In genomic region chr17:72619976-72620650, GRCh38 we compare ENCODE assay signal across 1 cellular context.
TF ChIP-seq lines count a peak whose summit lies in the region.

No MANE protein-coding gene starts in this region.

TF ChIP-seq in HepG2, 621 proteins besides CTCF, POLR2A, EP300 and RAD21 (continued from another document):
- TF ChIP-seq, protein P1, sequence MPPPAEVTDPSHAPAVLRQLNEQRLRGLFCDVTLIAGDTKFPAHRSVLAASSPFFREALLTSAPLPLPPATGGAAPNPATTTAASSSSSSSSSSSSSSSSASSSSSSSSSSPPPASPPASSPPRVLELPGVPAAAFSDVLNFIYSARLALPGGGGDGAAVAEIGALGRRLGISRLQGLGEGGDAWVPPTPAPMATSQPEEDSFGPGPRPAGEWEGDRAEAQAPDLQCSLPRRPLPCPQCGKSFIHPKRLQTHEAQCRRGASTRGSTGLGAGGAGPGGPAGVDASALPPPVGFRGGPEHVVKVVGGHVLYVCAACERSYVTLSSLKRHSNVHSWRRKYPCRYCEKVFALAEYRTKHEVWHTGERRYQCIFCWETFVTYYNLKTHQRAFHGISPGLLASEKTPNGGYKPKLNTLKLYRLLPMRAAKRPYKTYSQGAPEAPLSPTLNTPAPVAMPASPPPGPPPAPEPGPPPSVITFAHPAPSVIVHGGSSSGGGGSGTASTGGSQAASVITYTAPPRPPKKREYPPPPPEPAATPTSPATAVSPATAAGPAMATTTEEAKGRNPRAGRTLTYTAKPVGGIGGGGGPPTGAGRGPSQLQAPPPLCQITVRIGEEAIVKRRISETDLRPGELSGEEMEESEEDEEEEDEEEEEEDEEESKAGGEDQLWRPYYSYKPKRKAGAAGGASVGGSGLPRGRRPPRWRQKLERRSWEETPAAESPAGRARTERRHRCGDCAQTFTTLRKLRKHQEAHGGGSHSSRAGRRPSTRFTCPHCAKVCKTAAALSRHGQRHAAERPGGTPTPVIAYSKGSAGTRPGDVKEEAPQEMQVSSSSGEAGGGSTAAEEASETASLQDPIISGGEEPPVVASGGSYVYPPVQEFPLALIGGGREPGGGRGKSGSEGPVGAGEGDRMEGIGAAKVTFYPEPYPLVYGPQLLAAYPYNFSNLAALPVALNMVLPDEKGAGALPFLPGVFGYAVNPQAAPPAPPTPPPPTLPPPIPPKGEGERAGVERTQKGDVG (CRISPR knock-in tag; IDR thresholded peaks at IDR 0.05; ENCODE audit: borderline replicate concordance) = no peak
- TF ChIP-seq, protein P2, sequence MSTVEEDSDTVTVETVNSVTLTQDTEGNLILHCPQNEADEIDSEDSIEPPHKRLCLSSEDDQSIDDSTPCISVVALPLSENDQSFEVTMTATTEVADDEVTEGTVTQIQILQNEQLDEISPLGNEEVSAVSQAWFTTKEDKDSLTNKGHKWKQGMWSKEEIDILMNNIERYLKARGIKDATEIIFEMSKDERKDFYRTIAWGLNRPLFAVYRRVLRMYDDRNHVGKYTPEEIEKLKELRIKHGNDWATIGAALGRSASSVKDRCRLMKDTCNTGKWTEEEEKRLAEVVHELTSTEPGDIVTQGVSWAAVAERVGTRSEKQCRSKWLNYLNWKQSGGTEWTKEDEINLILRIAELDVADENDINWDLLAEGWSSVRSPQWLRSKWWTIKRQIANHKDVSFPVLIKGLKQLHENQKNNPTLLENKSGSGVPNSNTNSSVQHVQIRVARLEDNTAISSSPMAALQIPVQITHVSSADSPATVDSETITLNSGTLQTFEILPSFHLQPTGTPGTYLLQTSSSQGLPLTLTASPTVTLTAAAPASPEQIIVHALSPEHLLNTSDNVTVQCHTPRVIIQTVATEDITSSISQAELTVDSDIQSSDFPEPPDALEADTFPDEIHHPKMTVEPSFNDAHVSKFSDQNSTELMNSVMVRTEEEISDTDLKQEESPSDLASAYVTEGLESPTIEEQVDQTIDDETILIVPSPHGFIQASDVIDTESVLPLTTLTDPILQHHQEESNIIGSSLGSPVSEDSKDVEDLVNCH (CRISPR knock-in tag; IDR thresholded peaks at IDR 0.05) = no peak
- no peak for TF ChIP-seq ZNF672 (CRISPR knock-in tag; IDR thresholded peaks at IDR 0.05)
- TF ChIP-seq SYNCRIP (IDR thresholded peaks at IDR 0.05; ENCODE audit: insufficient read depth, low read depth, low read length) = no peak
- no peak for TF ChIP-seq KLF13 (CRISPR knock-in tag; IDR thresholded peaks at IDR 0.05)
- no peak for TF ChIP-seq ZNF30 (CRISPR knock-in tag; IDR thresholded peaks at IDR 0.05)
- TF ChIP-seq SOX6 (IDR thresholded peaks at IDR 0.05) = no peak
- 0 out of 2 replicates have a peak, but pooled peaks have one; percentile 14 for TF ChIP-seq SOX6 (CRISPR knock-in tag; IDR thresholded peaks at IDR 0.05)
- no peak for TF ChIP-seq ZSCAN30 (CRISPR knock-in tag; IDR thresholded peaks at IDR 0.05)
- TF ChIP-seq KLF16 (CRISPR knock-in tag; IDR thresholded peaks at IDR 0.05) = no peak
- no peak for TF ChIP-seq PLRG1 (conservative IDR thresholded peaks at IDR 0.05)
- no peak for TF ChIP-seq POLR2G (IDR thresholded peaks at IDR 0.05; ENCODE audit: low read depth, low read length)
- TF ChIP-seq FOSL2 (CRISPR knock-in tag; IDR thresholded peaks at IDR 0.05) = 0 out of 2 replicates have a peak, but pooled peaks have one; percentile 10
- no peak for TF ChIP-seq SUZ12 (IDR thresholded peaks at IDR 0.05; ENCODE audit: low read depth, low read length)
- 0 out of 2 replicates have a peak, but pooled peaks have one; percentile 2 for TF ChIP-seq HMG20A (CRISPR knock-in tag; IDR thresholded peaks at IDR 0.05; ENCODE audit: borderline replicate concordance)
- TF ChIP-seq SOX13 (IDR thresholded peaks at IDR 0.05) = no peak
- TF ChIP-seq SOX13 (CRISPR knock-in tag; conservative IDR thresholded peaks at IDR 0.05 in 1 of 2, IDR thresholded peaks at IDR 0.05 in 1 of 2) = peak in 1 of 2 experiments; percentile 22; a peak in 1 of 4 replicates
- no peak for TF ChIP-seq ZFY (CRISPR knock-in tag; IDR thresholded peaks at IDR 0.05)
- TF ChIP-seq FOXJ3 (CRISPR knock-in tag; IDR thresholded peaks at IDR 0.05; ENCODE audit: borderline replicate concordance) = no peak
- TF ChIP-seq, protein P3, sequence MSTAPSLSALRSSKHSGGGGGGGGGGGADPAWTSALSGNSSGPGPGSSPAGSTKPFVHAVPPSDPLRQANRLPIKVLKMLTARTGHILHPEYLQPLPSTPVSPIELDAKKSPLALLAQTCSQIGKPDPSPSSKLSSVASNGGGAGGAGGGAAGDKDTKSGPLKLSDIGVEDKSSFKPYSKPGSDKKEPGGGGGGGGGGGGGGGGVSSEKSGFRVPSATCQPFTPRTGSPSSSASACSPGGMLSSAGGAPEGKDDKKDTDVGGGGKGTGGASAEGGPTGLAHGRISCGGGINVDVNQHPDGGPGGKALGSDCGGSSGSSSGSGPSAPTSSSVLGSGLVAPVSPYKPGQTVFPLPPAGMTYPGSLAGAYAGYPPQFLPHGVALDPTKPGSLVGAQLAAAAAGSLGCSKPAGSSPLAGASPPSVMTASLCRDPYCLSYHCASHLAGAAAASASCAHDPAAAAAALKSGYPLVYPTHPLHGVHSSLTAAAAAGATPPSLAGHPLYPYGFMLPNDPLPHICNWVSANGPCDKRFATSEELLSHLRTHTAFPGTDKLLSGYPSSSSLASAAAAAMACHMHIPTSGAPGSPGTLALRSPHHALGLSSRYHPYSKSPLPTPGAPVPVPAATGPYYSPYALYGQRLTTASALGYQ (CRISPR knock-in tag; IDR thresholded peaks at IDR 0.05) = no peak
- no peak for TF ChIP-seq ZNF607 (CRISPR knock-in tag; IDR thresholded peaks at IDR 0.05; ENCODE audit: borderline replicate concordance)
- no peak for TF ChIP-seq SATB2 (CRISPR knock-in tag; IDR thresholded peaks at IDR 0.05)
- TF ChIP-seq NR3C1 (CRISPR knock-in tag; IDR thresholded peaks at IDR 0.05) = no peak
- no peak for TF ChIP-seq PAWR (CRISPR knock-in tag; IDR thresholded peaks at IDR 0.05; ENCODE audit: borderline replicate concordance)
- no peak for TF ChIP-seq HHEX (CRISPR knock-in tag; IDR thresholded peaks at IDR 0.05)
- TF ChIP-seq IRF2 (CRISPR knock-in tag; IDR thresholded peaks at IDR 0.05) = 0 out of 2 replicates have a peak, but pooled peaks have one; percentile 18
- TF ChIP-seq FOXA3 (CRISPR knock-in tag; IDR thresholded peaks at IDR 0.05) = peak; percentile 84
- no peak for TF ChIP-seq ZNF724P (CRISPR knock-in tag; IDR thresholded peaks at IDR 0.05; ENCODE audit: borderline replicate concordance)
- no peak for TF ChIP-seq CREM (IDR thresholded peaks at IDR 0.05)
- TF ChIP-seq CREM (CRISPR knock-in tag; IDR thresholded peaks at IDR 0.05) = no peak
- TF ChIP-seq GATAD2A (CRISPR knock-in tag; IDR thresholded peaks at IDR 0.05) = peak; percentile 43; the same call in 1 of the 2 replicates
- TF ChIP-seq ZNF709 (CRISPR knock-in tag; IDR thresholded peaks at IDR 0.05) = no peak
- no peak for TF ChIP-seq ZNF749 (CRISPR knock-in tag; IDR thresholded peaks at IDR 0.05; ENCODE audit: borderline replicate concordance)
- TF ChIP-seq SMAD9 (CRISPR knock-in tag; IDR thresholded peaks at IDR 0.05) = no peak
- TF ChIP-seq, protein P4, sequence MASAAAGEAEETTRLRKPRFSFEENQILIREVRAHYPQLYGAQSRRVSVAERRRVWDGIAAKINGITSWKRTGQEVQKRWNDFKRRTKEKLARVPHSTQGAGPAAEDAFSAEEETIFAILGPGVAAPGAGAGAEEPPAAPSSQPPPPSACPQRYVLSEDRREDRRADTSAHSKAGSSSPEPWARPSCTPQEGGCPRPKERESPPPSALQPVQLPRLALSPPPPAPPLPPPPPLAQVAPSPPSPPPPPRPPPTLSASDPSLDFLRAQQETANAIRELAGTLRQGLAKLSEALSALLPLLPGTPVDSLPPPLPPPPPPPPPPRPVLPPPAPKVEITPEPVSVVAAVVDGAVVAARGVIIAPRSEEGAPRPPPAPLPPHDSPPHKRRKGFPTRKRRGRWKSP (CRISPR knock-in tag; IDR thresholded peaks at IDR 0.05) = no peak
- no peak for TF ChIP-seq SIX1 (CRISPR knock-in tag; IDR thresholded peaks at IDR 0.05; ENCODE audit: borderline replicate concordance)
- TF ChIP-seq ZNF792 (CRISPR knock-in tag; IDR thresholded peaks at IDR 0.05) = no peak
- TF ChIP-seq MAFF (IDR thresholded peaks at IDR 0.05; ENCODE audit: low read depth, low read length) = no peak
- TF ChIP-seq EEA1 (CRISPR knock-in tag; IDR thresholded peaks at IDR 0.05; ENCODE audit: borderline replicate concordance) = no peak
- TF ChIP-seq KLF6 (CRISPR knock-in tag; IDR thresholded peaks at IDR 0.05) = no peak
- TF ChIP-seq ARNTL (CRISPR knock-in tag; IDR thresholded peaks at IDR 0.05) = no peak
